Comparison of ENCODE assay signal across 2 cellular contexts in the genomic region with DNA sequence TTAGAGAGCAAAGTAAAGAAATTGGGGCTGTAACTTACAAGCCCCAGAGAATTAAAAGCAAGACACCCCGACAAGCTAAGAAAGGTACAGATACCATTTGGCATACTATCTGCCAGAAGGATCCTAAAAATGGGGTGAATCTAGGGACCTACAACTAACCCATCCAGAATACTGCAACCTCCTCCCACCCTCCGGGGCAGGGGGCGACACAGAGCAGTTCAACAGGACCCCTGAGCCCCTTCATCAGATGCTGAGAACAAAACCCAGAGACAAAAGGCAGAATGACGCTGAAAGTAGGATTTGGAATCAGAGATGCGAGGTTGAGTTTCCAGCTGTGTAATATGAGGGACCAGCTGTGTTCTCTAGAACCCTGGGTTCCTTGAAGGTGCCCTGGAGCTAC.
TF ChIP-seq lines count a peak whose summit lies in the region.

No MANE protein-coding gene starts in this region.

TF ChIP-seq in SK-N-SH, 30 proteins besides CTCF, POLR2A, EP300 and RAD21 (continued from another document):
- no peak for TF ChIP-seq REST (IDR thresholded peaks at IDR 0.05; ENCODE audit: low read depth, low read length)
- TF ChIP-seq ZBTB33 (IDR thresholded peaks at IDR 0.05; ENCODE audit: borderline replicate concordance, low read depth), result no peak

TF ChIP-seq in SK-N-SH treated with all-trans-retinoic acid at 6 μM for 48 hours, 23 proteins besides CTCF, POLR2A, EP300 and RAD21 (continued from another document):
- TF ChIP-seq, protein P1, sequence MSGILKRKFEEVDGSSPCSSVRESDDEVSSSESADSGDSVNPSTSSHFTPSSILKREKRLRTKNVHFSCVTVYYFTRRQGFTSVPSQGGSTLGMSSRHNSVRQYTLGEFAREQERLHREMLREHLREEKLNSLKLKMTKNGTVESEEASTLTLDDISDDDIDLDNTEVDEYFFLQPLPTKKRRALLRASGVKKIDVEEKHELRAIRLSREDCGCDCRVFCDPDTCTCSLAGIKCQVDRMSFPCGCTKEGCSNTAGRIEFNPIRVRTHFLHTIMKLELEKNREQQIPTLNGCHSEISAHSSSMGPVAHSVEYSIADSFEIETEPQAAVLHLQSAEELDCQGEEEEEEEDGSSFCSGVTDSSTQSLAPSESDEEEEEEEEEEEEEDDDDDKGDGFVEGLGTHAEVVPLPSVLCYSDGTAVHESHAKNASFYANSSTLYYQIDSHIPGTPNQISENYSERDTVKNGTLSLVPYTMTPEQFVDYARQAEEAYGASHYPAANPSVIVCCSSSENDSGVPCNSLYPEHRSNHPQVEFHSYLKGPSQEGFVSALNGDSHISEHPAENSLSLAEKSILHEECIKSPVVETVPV (CRISPR knock-in tag; IDR thresholded peaks at IDR 0.05), result no peak
- TF ChIP-seq BACH2 (CRISPR knock-in tag; IDR thresholded peaks at IDR 0.05; ENCODE audit: borderline replicate concordance), result no peak
